In genomic region chr2:48227617-48228344, GRCh38 we compare ENCODE assay signal across 9 cellular contexts.
DNase-seq lines count a peak whose midpoint lies in the region; ATAC-seq and TF ChIP-seq lines count a peak whose summit lies in the region.
"Had no signal": no experiment of that assay in that cellular context is flagged by ENCODE, and none has a peak within 500 bp of the region (broad histone marks: within the 10 kb centered on the region; RNA-seq: fewer than 3 reads in every experiment).

No MANE protein-coding gene starts in this region.

- H3K4me3 ChIP-seq in OCI-LY3 (ENCODE audit: low read length), result peak overlapping the region; percentile 45

- peak overlapping the region; percentile 23 for H3K27ac ChIP-seq in OCI-LY3 (ENCODE audit: low read length)

- no peak overlapping the region for H3K27ac Mint-ChIP-seq in activated T-helper 2 cell treated with anti-CD3 and anti-CD28 coated beads, Interferon-gamma antibody, Interleukin-2, Interleukin-4, amounts not matched to agents 10 μg/mL and 5 μg/mL and 100 μg/mL, durations not matched to agents 14 hours and 24 hours and 36 hours

- H3K9ac ChIP-seq in OCI-LY3 (ENCODE audit: low read length), result 0 out of 2 replicates have a peak overlapping the region, but pooled peaks have one; percentile 1

- intact Hi-C loops in activated T-helper 2 cell treated with anti-CD3 and anti-CD28 coated beads, Interferon-gamma antibody, Interleukin-2, Interleukin-4, amounts not matched to agents 10 μg/mL and 5 μg/mL and 100 μg/mL, durations not matched to agents 14 hours and 24 hours and 36 hours (cut with micrococcal nuclease), result no loop called here

- 0 out of 2 replicates have a peak, but pooled peaks cover 5% of the 10 kb centered on the region for H3K27me3 ChIP-seq in OCI-LY3 (ENCODE audit: low read depth, low read length)

- H2AFZ ChIP-seq in OCI-LY3 (ENCODE audit: low read depth, low read length), result no peak overlapping the region

- no peaks in the 10 kb centered on the region for H4K20me1 ChIP-seq in OCI-LY3 (ENCODE audit: insufficient read depth, low read length)

- H3K36me3 Mint-ChIP-seq in activated T-helper 2 cell treated with anti-CD3 and anti-CD28 coated beads, Interferon-gamma antibody, Interleukin-2, Interleukin-4, amounts not matched to agents 10 μg/mL and 5 μg/mL and 100 μg/mL, durations not matched to agents 14 hours and 24 hours and 36 hours (ENCODE audit: low read depth), result no peaks in the 10 kb centered on the region

- no peaks in the 10 kb centered on the region for H3K9me3 Mint-ChIP-seq in activated T-helper 2 cell treated with anti-CD3 and anti-CD28 coated beads, Interferon-gamma antibody, Interleukin-2, Interleukin-4, amounts not matched to agents 10 μg/mL and 5 μg/mL and 100 μg/mL, durations not matched to agents 14 hours and 24 hours and 36 hours

- peak; percentile 64 for DNase-seq in superior temporal gyrus (ENCODE audit: extremely low spot score)
- no peak for DNase-seq in NCI-H446 (lab: John Stamatoyannopoulos, UW)
- no peak for DNase-seq in T-helper 2 cell
- no peak for DNase-seq in activated T-helper 2 cell treated with anti-CD3 and anti-CD28 coated beads, Interferon-gamma antibody, Interleukin-2, Interleukin-4, amounts not matched to agents 10 μg/mL and 5 μg/mL and 100 μg/mL, durations not matched to agents 14 hours and 24 hours and 36 hours (ENCODE audit: low spot score)
- DNase-seq: kidney glomerular epithelial cell, NCI-H526 had no signal

- no peak overlapping the region for H3K4me3 Mint-ChIP-seq in activated T-helper 2 cell treated with anti-CD3 and anti-CD28 coated beads, Interferon-gamma antibody, Interleukin-2, Interleukin-4, amounts not matched to agents 10 μg/mL and 5 μg/mL and 100 μg/mL, durations not matched to agents 14 hours and 24 hours and 36 hours (ENCODE audit: low read depth)

- H3K27me3 Mint-ChIP-seq in activated T-helper 2 cell treated with anti-CD3 and anti-CD28 coated beads, Interferon-gamma antibody, Interleukin-2, Interleukin-4, amounts not matched to agents 10 μg/mL and 5 μg/mL and 100 μg/mL, durations not matched to agents 14 hours and 24 hours and 36 hours (ENCODE audit: low read depth), result peaks cover 16% of the 10 kb centered on the region

- H3K36me3 ChIP-seq in OCI-LY3 (replicated peaks; ENCODE audit: low read depth, low read length), result no peaks in the 10 kb centered on the region

- peak overlapping the region; percentile 63 for H3K4me2 ChIP-seq in OCI-LY3 (ENCODE audit: low read length)

- H3K4me1 ChIP-seq in OCI-LY3 (ENCODE audit: low read length), result peaks cover 26% of the 10 kb centered on the region

- peaks cover 3% of the 10 kb centered on the region for H3K4me1 Mint-ChIP-seq in activated T-helper 2 cell treated with anti-CD3 and anti-CD28 coated beads, Interferon-gamma antibody, Interleukin-2, Interleukin-4, amounts not matched to agents 10 μg/mL and 5 μg/mL and 100 μg/mL, durations not matched to agents 14 hours and 24 hours and 36 hours (ENCODE audit: low read depth)

- no peaks in the 10 kb centered on the region for H3K9me3 ChIP-seq in OCI-LY3 (ENCODE audit: insufficient read depth, low read length)

- no peak for TF ChIP-seq CTCF in OCI-LY3 (IDR thresholded peaks at IDR 0.05; ENCODE audit: low read depth, low read length)

- ATAC-seq in GM19372 (IDR thresholded peaks at IDR 0.05; ENCODE audit: low read depth, unreplicated experiment) (peak; percentile 73), HG02981 (IDR thresholded peaks at IDR 0.05; ENCODE audit: unreplicated experiment) (peak; percentile 86)

- no peaks in the 10 kb centered on the region for H3K79me2 ChIP-seq in OCI-LY3 (ENCODE audit: low read length)
